1 cellular context compared by ENCODE assay signal in genomic region chr1:98557808-98558390, GRCh38.
TF ChIP-seq lines count a peak whose summit lies in the region.

No MANE protein-coding gene starts in this region.

TF ChIP-seq in WTC11, 78 proteins besides CTCF, POLR2A, EP300 and RAD21 (continued from another document):
- TF ChIP-seq, protein P1, sequence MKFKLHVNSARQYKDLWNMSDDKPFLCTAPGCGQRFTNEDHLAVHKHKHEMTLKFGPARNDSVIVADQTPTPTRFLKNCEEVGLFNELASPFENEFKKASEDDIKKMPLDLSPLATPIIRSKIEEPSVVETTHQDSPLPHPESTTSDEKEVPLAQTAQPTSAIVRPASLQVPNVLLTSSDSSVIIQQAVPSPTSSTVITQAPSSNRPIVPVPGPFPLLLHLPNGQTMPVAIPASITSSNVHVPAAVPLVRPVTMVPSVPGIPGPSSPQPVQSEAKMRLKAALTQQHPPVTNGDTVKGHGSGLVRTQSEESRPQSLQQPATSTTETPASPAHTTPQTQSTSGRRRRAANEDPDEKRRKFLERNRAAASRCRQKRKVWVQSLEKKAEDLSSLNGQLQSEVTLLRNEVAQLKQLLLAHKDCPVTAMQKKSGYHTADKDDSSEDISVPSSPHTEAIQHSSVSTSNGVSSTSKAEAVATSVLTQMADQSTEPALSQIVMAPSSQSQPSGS (CRISPR knock-in tag; IDR thresholded peaks at IDR 0.05; ENCODE audit: borderline replicate concordance, low read depth), result no peak
- TF ChIP-seq ETV6 (CRISPR knock-in tag; IDR thresholded peaks at IDR 0.05) (no peak), ARID4B (CRISPR knock-in tag; IDR thresholded peaks at IDR 0.05; ENCODE audit: borderline replicate concordance) (no peak), MAX (CRISPR knock-in tag; IDR thresholded peaks at IDR 0.05) (no peak), ZNF232 (CRISPR knock-in tag; IDR thresholded peaks at IDR 0.05) (no peak), ZNF416 (CRISPR knock-in tag; IDR thresholded peaks at IDR 0.05) (no peak), AR (CRISPR knock-in tag; IDR thresholded peaks at IDR 0.05) (no peak), ATF1 (CRISPR knock-in tag; IDR thresholded peaks at IDR 0.05) (no peak)
- TF ChIP-seq, protein P2, sequence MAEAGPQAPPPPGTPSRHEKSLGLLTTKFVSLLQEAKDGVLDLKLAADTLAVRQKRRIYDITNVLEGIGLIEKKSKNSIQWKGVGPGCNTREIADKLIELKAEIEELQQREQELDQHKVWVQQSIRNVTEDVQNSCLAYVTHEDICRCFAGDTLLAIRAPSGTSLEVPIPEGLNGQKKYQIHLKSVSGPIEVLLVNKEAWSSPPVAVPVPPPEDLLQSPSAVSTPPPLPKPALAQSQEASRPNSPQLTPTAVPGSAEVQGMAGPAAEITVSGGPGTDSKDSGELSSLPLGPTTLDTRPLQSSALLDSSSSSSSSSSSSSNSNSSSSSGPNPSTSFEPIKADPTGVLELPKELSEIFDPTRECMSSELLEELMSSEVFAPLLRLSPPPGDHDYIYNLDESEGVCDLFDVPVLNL (CRISPR knock-in tag; IDR thresholded peaks at IDR 0.05; ENCODE audit: borderline replicate concordance, low read depth), result no peak
- TF ChIP-seq, protein P3, sequence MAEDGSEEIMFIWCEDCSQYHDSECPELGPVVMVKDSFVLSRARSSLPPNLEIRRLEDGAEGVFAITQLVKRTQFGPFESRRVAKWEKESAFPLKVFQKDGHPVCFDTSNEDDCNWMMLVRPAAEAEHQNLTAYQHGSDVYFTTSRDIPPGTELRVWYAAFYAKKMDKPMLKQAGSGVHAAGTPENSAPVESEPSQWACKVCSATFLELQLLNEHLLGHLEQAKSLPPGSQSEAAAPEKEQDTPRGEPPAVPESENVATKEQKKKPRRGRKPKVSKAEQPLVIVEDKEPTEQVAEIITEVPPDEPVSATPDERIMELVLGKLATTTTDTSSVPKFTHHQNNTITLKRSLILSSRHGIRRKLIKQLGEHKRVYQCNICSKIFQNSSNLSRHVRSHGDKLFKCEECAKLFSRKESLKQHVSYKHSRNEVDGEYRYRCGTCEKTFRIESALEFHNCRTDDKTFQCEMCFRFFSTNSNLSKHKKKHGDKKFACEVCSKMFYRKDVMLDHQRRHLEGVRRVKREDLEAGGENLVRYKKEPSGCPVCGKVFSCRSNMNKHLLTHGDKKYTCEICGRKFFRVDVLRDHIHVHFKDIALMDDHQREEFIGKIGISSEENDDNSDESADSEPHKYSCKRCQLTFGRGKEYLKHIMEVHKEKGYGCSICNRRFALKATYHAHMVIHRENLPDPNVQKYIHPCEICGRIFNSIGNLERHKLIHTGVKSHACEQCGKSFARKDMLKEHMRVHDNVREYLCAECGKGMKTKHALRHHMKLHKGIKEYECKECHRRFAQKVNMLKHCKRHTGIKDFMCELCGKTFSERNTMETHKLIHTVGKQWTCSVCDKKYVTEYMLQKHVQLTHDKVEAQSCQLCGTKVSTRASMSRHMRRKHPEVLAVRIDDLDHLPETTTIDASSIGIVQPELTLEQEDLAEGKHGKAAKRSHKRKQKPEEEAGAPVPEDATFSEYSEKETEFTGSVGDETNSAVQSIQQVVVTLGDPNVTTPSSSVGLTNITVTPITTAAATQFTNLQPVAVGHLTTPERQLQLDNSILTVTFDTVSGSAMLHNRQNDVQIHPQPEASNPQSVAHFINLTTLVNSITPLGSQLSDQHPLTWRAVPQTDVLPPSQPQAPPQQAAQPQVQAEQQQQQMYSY (CRISPR knock-in tag; IDR thresholded peaks at IDR 0.05), result no peak
- TF ChIP-seq, protein P4, sequence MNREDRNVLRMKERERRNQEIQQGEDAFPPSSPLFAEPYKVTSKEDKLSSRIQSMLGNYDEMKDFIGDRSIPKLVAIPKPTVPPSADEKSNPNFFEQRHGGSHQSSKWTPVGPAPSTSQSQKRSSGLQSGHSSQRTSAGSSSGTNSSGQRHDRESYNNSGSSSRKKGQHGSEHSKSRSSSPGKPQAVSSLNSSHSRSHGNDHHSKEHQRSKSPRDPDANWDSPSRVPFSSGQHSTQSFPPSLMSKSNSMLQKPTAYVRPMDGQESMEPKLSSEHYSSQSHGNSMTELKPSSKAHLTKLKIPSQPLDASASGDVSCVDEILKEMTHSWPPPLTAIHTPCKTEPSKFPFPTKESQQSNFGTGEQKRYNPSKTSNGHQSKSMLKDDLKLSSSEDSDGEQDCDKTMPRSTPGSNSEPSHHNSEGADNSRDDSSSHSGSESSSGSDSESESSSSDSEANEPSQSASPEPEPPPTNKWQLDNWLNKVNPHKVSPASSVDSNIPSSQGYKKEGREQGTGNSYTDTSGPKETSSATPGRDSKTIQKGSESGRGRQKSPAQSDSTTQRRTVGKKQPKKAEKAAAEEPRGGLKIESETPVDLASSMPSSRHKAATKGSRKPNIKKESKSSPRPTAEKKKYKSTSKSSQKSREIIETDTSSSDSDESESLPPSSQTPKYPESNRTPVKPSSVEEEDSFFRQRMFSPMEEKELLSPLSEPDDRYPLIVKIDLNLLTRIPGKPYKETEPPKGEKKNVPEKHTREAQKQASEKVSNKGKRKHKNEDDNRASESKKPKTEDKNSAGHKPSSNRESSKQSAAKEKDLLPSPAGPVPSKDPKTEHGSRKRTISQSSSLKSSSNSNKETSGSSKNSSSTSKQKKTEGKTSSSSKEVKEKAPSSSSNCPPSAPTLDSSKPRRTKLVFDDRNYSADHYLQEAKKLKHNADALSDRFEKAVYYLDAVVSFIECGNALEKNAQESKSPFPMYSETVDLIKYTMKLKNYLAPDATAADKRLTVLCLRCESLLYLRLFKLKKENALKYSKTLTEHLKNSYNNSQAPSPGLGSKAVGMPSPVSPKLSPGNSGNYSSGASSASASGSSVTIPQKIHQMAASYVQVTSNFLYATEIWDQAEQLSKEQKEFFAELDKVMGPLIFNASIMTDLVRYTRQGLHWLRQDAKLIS (CRISPR knock-in tag; IDR thresholded peaks at IDR 0.05; ENCODE audit: borderline replicate concordance), result no peak
